Comparison of ENCODE assay signal across 16 cellular contexts in the genomic region with DNA sequence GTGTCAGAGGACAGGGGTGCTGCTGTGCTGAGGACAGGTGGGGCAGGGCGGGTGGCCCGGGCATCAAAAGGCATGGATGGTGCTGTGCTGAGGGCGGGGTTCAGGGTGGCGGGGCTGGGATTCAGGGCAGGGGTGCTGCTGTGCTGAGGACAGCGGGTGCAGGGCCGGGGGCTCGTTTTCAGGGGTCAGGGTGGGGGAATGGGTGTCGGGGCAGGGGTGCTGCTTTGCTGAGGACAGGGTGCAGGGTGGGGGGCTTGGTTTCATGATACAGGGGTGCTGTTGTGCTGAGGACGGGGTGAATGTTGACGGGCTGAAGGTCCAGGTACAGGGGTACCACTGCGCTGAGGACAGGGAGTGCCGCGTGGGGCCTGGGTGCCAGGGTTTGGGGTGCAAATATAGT. TPM values are rescaled to one million over a fixed set of nuclear protein-coding genes. Genes with fewer than 3 reads are reported as not detected.
"Had no signal": no experiment of that assay in that cellular context is flagged by ENCODE, and none has a peak within 500 bp of the region (broad histone marks: within the 10 kb centered on the region; RNA-seq: fewer than 3 reads in every experiment).

No MANE protein-coding gene starts in this region.

RNA-seq across cellular contexts. Expression of gene PROP1, which starts 50.9 kb away (rescaled TPM):
- total RNA-seq: activated CD8-positive, alpha-beta memory T cell treated with anti-CD3 and anti-CD28 coated beads for 36 hours; adrenal gland; ascending aorta; dermis blood vessel endothelial cell; endothelial cell of umbilical vein; esophagus mucosa; frontal cortex; left ventricle myocardium inferior; mammary epithelial cell; neural crest cell; occipital lobe; right lobe of liver; T-helper 1 cell treated with Interleukin-12 subunit alpha and Interleukin-12 subunit beta and Interleukin-4 antibody, amounts not matched to agents 30 ng/mL and 1 ng/mL, for 36 hours; temporal lobe; transverse colon; vagina had no signal
- polyA plus RNA-seq: adrenal gland, endothelial cell of umbilical vein, mammary epithelial cell had no signal
